Comparison of ENCODE assay signal across 16 cellular contexts in the genomic region with DNA sequence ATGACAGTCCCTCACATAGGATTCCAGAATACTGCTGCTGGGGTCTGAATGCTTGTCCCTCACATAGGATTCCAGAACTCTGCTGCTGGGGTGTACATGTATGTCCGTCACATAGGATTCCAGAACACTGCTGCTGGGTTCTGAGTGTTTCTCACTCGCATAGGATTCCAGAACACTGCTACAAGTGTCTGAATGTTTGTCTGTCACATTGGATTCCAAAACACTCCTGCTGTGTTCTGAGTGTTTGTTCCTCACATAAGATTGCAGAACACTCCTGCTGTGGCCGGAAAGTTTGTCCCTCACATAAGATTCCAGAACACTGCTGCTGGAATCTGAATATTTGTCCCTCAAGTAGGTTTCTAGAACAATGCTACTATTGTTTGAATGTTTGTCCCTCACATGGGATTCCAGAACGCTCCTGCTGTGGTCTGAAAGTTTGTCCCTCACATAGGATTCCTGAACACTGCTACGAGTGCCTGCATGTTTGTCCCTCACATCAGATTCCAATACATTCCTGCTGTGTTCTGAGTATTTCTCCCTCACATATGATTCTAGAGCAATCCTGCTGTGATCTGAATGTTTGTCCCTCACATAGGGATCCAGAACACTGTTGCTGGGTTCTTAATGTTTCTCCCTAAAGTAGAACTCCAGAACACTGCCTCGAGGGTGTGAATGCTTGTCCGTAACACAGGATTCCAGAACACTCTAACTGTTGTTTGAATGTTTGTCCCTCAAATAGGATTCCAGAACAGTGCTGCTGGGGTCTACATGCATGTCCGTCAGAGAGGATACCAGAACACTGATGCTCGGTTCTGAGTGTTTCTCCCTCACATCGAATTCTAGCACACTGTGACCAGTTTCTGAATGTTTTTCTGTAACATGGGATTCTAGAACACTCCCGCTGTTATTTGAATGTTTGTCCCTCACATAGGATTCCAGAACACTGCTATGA.
"Had no signal": no experiment of that assay in that cellular context is flagged by ENCODE, and none has a peak within 500 bp of the region (broad histone marks: within the 10 kb centered on the region; RNA-seq: fewer than 3 reads in every experiment).

No MANE protein-coding gene starts in this region.

- H3K9me3 ChIP-seq: testis had no signal

- H3K27me3 ChIP-seq: gastrocnemius medialis, heart right ventricle, testis, tibial nerve had no signal

- H3K36me3 ChIP-seq: gastrocnemius medialis, heart right ventricle, tibial nerve had no signal

- H3K27ac ChIP-seq: gastrocnemius medialis, heart right ventricle, testis, tibial nerve had no signal

- H3K4me3 ChIP-seq: heart right ventricle, lung, testis, tibial nerve had no signal

- DNase-seq: effector CD4-positive, alpha-beta T cell; gastrocnemius medialis; heart right ventricle; hypothalamus; kidney glomerular epithelial cell; naive thymus-derived CD4-positive, alpha-beta T cell; nephron progenitor cell; posterior cingulate gyrus; small intestine; stimulated activated CD4-positive, alpha-beta T cell treated with anti-CD3 and anti-CD28 coated beads, Interleukin-12 subunit alpha, Interleukin-12 subunit beta, amount 100 ng/mL, for 4 hours; stimulated activated naive CD8-positive, alpha-beta T cell treated with anti-CD3 and anti-CD28 coated beads, Interleukin-15, Interleukin-2, amounts not matched to agents 100 U/mL and 50 U/mL, for 24 hours; testis had no signal

- ATAC-seq: gastrocnemius medialis; left lobe of liver; naive thymus-derived CD4-positive, alpha-beta T cell; stimulated activated effector memory CD8-positive, alpha-beta T cell treated with anti-CD3 and anti-CD28 coated beads, Interleukin-12 subunit alpha, Interleukin-12 subunit beta, amount 100 ng/mL, for 72 hours; stimulated activated naive CD8-positive, alpha-beta T cell treated with anti-CD3 and anti-CD28 coated beads, Interleukin-15, Interleukin-2, amounts not matched to agents 100 U/mL and 50 U/mL, for 24 hours had no signal

- H3K4me1 ChIP-seq: gastrocnemius medialis, heart right ventricle, testis, tibial nerve had no signal
